In the genomic region with DNA sequence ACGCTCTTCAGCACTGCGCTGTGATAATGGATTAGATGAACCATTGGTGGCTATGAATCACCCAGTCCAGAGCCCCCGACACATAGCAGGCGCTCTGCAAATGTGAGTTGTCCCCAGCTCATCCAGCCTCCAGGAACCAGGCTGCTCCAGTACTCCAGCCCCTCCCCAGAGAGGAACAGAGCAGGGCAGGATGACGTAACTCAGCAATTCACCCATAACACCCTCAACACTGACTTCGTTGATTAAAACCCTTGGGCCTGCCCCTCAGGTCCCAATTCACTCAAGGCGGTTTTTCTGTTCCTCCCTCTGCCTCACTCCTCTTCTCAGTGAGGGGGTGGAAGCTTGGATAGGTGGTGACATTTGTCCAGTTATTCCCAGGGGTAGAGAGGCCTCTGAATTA, we compare ENCODE assay signal across 24 cellular contexts.
DNase-seq lines count a peak whose midpoint lies in the region; TF ChIP-seq lines count a peak whose summit lies in the region.
"Had no signal": no experiment of that assay in that cellular context is flagged by ENCODE, and none has a peak within 500 bp of the region (broad histone marks: within the 10 kb centered on the region; RNA-seq: fewer than 3 reads in every experiment).

No MANE protein-coding gene starts in this region.

- no peak overlapping the region for H3K9ac ChIP-seq in BLaER1 treated with 17β-estradiol and CSF1 and Interleukin-3, amounts not matched to agents 10 nM and 100 nM
- H3K9ac ChIP-seq: KMS-11 had no signal

- no peak overlapping the region for H3K4me3 ChIP-seq in BLaER1 treated with 17β-estradiol and CSF1 and Interleukin-3, amounts not matched to agents 10 nM and 100 nM
- no peak overlapping the region for H3K4me3 ChIP-seq in mesodermal cell (ENCODE audit: extremely low read depth, insufficient read depth, low read length, poor library complexity, severe bottlenecking)
- H3K4me3 ChIP-seq: body of pancreas, PC-9 had no signal

- DNase-seq in HEK293T (ENCODE audit: extremely low spot score) (peak; percentile 15), SK-MEL-5 (ENCODE audit: low read depth, low spot score) (peak; percentile 17), dermis blood vessel endothelial cell (no peak), OCI-M2 (lab: John Stamatoyannopoulos, UW; ENCODE audit: unreplicated experiment) (no peak)
- DNase-seq in activated effector memory CD4-positive, alpha-beta T cell treated with anti-CD3 and anti-CD28 coated beads, Interleukin-2, amount 50 U/mL, for 16 hours, result no peak
- DNase-seq: activated CD4-positive, CD25-positive, alpha-beta regulatory T cell treated with anti-CD3 and anti-CD28 coated beads, Interleukin-2, amount 50 U/mL, for 72 hours; activated CD8-positive, alpha-beta T cell treated with anti-CD3 and anti-CD28 coated beads for 36 hours; body of pancreas; Calu3; cerebellar nuclear complex; naive B cell; NCI-H1092 treated with DMSO at 0.1 percent for 48 hours; NCI-H1930; NCI-H345; PC-9; SIG-M5; small intestine; stimulated activated CD4-positive, alpha-beta T cell treated with anti-CD3 and anti-CD28 coated beads, Interleukin-2, amount 100 ng/mL, for 48 hours; T-helper 1 cell had no signal

- H3K27ac ChIP-seq in BLaER1 treated with 17β-estradiol and CSF1 and Interleukin-3, amounts not matched to agents 10 nM and 100 nM, result no peak overlapping the region
- peak overlapping the region; percentile 37 for H3K27ac ChIP-seq in mesodermal cell (ENCODE audit: low read depth, low read length, severe bottlenecking)
- H3K27ac ChIP-seq: body of pancreas, C4-2B, epithelial cell of prostate, KMS-11, PC-9 had no signal

- H3K36me3 ChIP-seq in BLaER1 treated with 17β-estradiol and CSF1 and Interleukin-3, amounts not matched to agents 10 nM and 100 nM, result no peaks in the 10 kb centered on the region
- no peaks in the 10 kb centered on the region for H3K36me3 ChIP-seq in mesodermal cell (ENCODE audit: control insufficient read depth, insufficient read depth, low read length)

- H3K4me2 ChIP-seq in BLaER1 treated with 17β-estradiol and CSF1 and Interleukin-3, amounts not matched to agents 10 nM and 100 nM, result peak overlapping the region in 9 of 11 experiments; percentile 19 to 59 (median 42); a peak in 19 of 22 replicates
- H3K4me2 ChIP-seq: KMS-11, PC-9 had no signal

- H4K20me1 ChIP-seq in BLaER1 treated with 17β-estradiol and CSF1 and Interleukin-3, amounts not matched to agents 10 nM and 100 nM, result no peaks in the 10 kb centered on the region; a peak in 1 of 22 replicates

- peaks cover 0 to 4% (median 0%) of the 10 kb centered on the region in 11 experiments; a peak in 1 of 22 replicates for H3K9me3 ChIP-seq in BLaER1 treated with 17β-estradiol and CSF1 and Interleukin-3, amounts not matched to agents 10 nM and 100 nM (replicated peaks in 1 of 11)
- no peaks in the 10 kb centered on the region for H3K9me3 ChIP-seq in mesodermal cell (ENCODE audit: control insufficient read depth, low read length)
- H3K9me3 ChIP-seq: body of pancreas had no signal

- WGBS in mesodermal cell (ENCODE audit: insufficient coverage in 2 of 2), 2 experiments, result 94 to 100% methylated on average over 2 to 3 of the region's 7 CpGs

- POLR2A ChIA-PET in HEK293T (lab: Yijun Ruan, JAX), result no interaction called here

- H3K27me3 ChIP-seq in BLaER1 treated with 17β-estradiol and CSF1 and Interleukin-3, amounts not matched to agents 10 nM and 100 nM, result peaks cover 0 to 6% (median 0%) of the 10 kb centered on the region in 11 experiments; a peak in 2 of 22 replicates
- H3K27me3 ChIP-seq: body of pancreas had no signal

- in situ Hi-C loops in SK-MEL-5 (cut with HindIII; ENCODE audit: low pct_unique_long_range_greater_than_20kb, low sequenced_read_pairs), result no loop called here

- CTCF ChIA-PET in HEK293T (lab: Yijun Ruan, JAX), result no interaction called here

- peaks cover 4 to 25% (median 17%) of the 10 kb centered on the region in 10 experiments; a peak in 17 of 20 replicates for H3K4me1 ChIP-seq in BLaER1 treated with 17β-estradiol and CSF1 and Interleukin-3, amounts not matched to agents 10 nM and 100 nM
- peaks cover 3% of the 10 kb centered on the region for H3K4me1 ChIP-seq in mesodermal cell (ENCODE audit: control insufficient read depth, insufficient read depth, low read length, poor library complexity, severe bottlenecking)
- H3K4me1 ChIP-seq: body of pancreas had no signal

TF ChIP-seq in HEK293T, 16 proteins besides CTCF, POLR2A, EP300 and RAD21:
- no peak for TF ChIP-seq SP1 (IDR thresholded peaks at IDR 0.05)
- TF ChIP-seq FOXM1 (IDR thresholded peaks at IDR 0.05; ENCODE audit: borderline replicate concordance), result no peak
- TF ChIP-seq ELF4 (IDR thresholded peaks at IDR 0.05), result no peak
- no peak for TF ChIP-seq BHLHE40 (IDR thresholded peaks at IDR 0.05; ENCODE audit: borderline replicate concordance)
- TF ChIP-seq, protein P1, sequence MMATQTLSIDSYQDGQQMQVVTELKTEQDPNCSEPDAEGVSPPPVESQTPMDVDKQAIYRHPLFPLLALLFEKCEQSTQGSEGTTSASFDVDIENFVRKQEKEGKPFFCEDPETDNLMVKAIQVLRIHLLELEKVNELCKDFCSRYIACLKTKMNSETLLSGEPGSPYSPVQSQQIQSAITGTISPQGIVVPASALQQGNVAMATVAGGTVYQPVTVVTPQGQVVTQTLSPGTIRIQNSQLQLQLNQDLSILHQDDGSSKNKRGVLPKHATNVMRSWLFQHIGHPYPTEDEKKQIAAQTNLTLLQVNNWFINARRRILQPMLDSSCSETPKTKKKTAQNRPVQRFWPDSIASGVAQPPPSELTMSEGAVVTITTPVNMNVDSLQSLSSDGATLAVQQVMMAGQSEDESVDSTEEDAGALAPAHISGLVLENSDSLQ (IDR thresholded peaks at IDR 0.05), result no peak
- TF ChIP-seq CTBP1 (IDR thresholded peaks at IDR 0.05; ENCODE audit: borderline replicate concordance), result no peak
- TF ChIP-seq TARDBP (IDR thresholded peaks at IDR 0.05), result no peak
- no peak for TF ChIP-seq FOXK2 (IDR thresholded peaks at IDR 0.05)
- TF ChIP-seq SUZ12 (IDR thresholded peaks at IDR 0.05), result no peak
- no peak for TF ChIP-seq NFRKB (IDR thresholded peaks at IDR 0.05)
- no peak for TF ChIP-seq HDGF (IDR thresholded peaks at IDR 0.05; ENCODE audit: borderline replicate concordance)
- TF ChIP-seq ARNT (IDR thresholded peaks at IDR 0.05), result no peak

Comparison
In these comparisons a context has a peak if more than half of its experiments do, and no peak if none do; other contexts are left out.
1. DNase-seq: peak in HEK293T (single experiment) and SK-MEL-5 (single experiment); none in dermis blood vessel endothelial cell (single experiment), activated effector memory CD4-positive, alpha-beta T cell treated with anti-CD3 and anti-CD28 coated beads, Interleukin-2, amount 50 U/mL, for 16 hours (single experiment) and OCI-M2 (single experiment).